In genomic region chr1:61054636-61055035, GRCh38 we compare ENCODE assay signal across 1 cellular context.
TF ChIP-seq lines count a peak whose summit lies in the region.

No MANE protein-coding gene starts in this region.

TF ChIP-seq in WTC11, 78 proteins besides CTCF, POLR2A, EP300 and RAD21 (continued from another document):
- TF ChIP-seq ZNF425 (CRISPR knock-in tag; conservative IDR thresholded peaks at IDR 0.05), result no peak
- no peak for TF ChIP-seq RORB (CRISPR knock-in tag; IDR thresholded peaks at IDR 0.05)
- no peak for TF ChIP-seq ARID4B (CRISPR knock-in tag; IDR thresholded peaks at IDR 0.05; ENCODE audit: borderline replicate concordance)
- no peak for TF ChIP-seq ETV6 (CRISPR knock-in tag; IDR thresholded peaks at IDR 0.05)
- TF ChIP-seq KAT7 (CRISPR knock-in tag; IDR thresholded peaks at IDR 0.05; ENCODE audit: borderline replicate concordance), result no peak
- no peak for TF ChIP-seq ZNF396 (CRISPR knock-in tag; IDR thresholded peaks at IDR 0.05; ENCODE audit: borderline replicate concordance)
TF ChIP-seq in WTC11: peak in this region for 0.
